8 cellular contexts compared by ENCODE assay signal in the genomic region with DNA sequence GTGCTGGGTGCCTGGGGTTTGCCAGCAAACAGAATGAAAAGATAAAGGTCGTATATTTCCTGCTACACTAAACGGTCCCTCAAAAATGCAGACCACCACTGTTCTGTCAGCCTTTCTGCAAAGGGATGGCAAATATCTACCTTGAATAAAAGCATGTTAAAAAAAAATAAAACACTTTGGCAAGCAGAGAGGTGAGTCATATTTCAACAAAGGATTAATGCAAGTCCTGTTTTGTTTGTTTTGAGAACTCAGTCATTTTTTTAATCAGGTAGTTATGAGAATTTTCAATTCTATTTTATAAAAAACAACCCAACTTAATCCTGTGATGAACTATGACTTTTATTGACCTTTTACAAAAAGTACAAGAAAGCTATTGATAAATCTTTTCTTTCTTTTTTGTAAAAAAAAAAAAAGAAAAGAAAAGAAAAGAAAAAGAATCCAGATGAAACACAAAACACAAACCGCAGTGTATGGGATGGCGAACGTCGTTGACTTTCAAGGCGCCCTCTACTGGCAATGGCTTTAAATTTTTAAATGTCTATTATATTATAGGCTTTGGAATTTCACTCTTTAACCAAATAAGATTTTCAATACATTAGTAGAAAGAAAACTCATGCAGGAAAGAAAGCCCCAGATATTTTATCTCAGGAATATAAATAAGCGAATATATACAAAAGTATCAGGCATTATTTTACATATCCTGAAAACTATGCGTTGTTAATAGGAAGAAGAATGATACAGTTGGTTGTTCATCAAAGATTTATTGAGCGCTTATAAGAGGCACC.
A peak's percentile ranks its signal among the peaks of the same experiment; 100 is the strongest.
DNase-seq lines count a peak whose midpoint lies in the region; ATAC-seq, FAIRE-seq and TF ChIP-seq lines count a peak whose summit lies in the region.

No MANE protein-coding gene starts in this region.

- H3K4me1 Mint-ChIP-seq in glutamatergic neuron (ENCODE audit: low read depth, unreplicated experiment): no peaks in the 10 kb centered on the region

- H3F3A ChIP-seq in smooth muscle cell (ENCODE audit: low read depth): no peaks in the 10 kb centered on the region

- H3K9me3 Mint-ChIP-seq in glutamatergic neuron (ENCODE audit: unreplicated experiment): no peaks in the 10 kb centered on the region

- H3K4me3 Mint-ChIP-seq in glutamatergic neuron (ENCODE audit: unreplicated experiment): no peak overlapping the region

- no peak for FAIRE-seq in GM19239 (lab: Jason Lieb, UNC)

- no peaks in the 10 kb centered on the region for H3K27me3 Mint-ChIP-seq in glutamatergic neuron (ENCODE audit: unreplicated experiment)

- peak overlapping the region; percentile 13 for H3K4me3 ChIP-seq in smooth muscle cell

- DNase-seq in A172 (ENCODE audit: low spot score) (peak; percentile 52), GM10248 (ENCODE audit: extremely low spot score) (peak; percentile 41), NCI-H2227 treated with DMSO at 0.1 percent for 48 hours (lab: John Stamatoyannopoulos, UW) (peak; percentile 71), glutamatergic neuron (peak; percentile 30), smooth muscle cell (lab: John Stamatoyannopoulos, UW; ENCODE audit: unreplicated experiment) (no peak), GM19239 (ENCODE audit: insufficient read length, low spot score) (no peak)
- peak; percentile 5 for DNase-seq in activated gamma-delta T cell treated with anti-CD3 and anti-CD28 coated beads, Interleukin-2, amount 50 U/mL, for 16 hours (ENCODE audit: low read depth)

- TF ChIP-seq CTCF in GM10248 (IDR thresholded peaks at IDR 0.05; ENCODE audit: control extremely low read depth, extremely low read depth, low read depth, missing control alignments) (peak; percentile 42), glutamatergic neuron (IDR thresholded peaks at IDR 0.05; ENCODE audit: partially characterized antibody, unreplicated experiment) (peak; percentile 74), smooth muscle cell (IDR thresholded peaks at IDR 0.05; ENCODE audit: borderline replicate concordance, insufficient read depth, poor library complexity, severe bottlenecking) (peak; percentile 68)

- ATAC-seq in HG02623 (IDR thresholded peaks at IDR 0.05; ENCODE audit: unreplicated experiment): no peak

- no peak overlapping the region for H3K27ac ChIP-seq in smooth muscle cell (ENCODE audit: low read depth)

- WGBS in smooth muscle cell (ENCODE audit: low lambda C conversion rate): 33% methylated on average over 10 of the region's 10 CpGs

- H3K9me3 ChIP-seq in smooth muscle cell (replicated peaks; ENCODE audit: low read depth): no peaks in the 10 kb centered on the region

- no peaks in the 10 kb centered on the region for H3K4me1 ChIP-seq in smooth muscle cell (ENCODE audit: low read depth)

- no peaks in the 10 kb centered on the region for H3K27me3 ChIP-seq in smooth muscle cell (ENCODE audit: low read depth)

- no peak overlapping the region for H3K27ac Mint-ChIP-seq in glutamatergic neuron (ENCODE audit: unreplicated experiment)

- POLR2A ChIA-PET in GM10248 (lab: Yijun Ruan, JAX): no interaction called here

- peak overlapping the region; percentile 41 for H3K4me2 ChIP-seq in smooth muscle cell

- no peaks in the 10 kb centered on the region for H3K36me3 ChIP-seq in smooth muscle cell (ENCODE audit: low read depth)

- CTCF ChIA-PET in GM10248 (lab: Yijun Ruan, JAX): interaction anchor here (0.6 to 4.9 kb wide), 15 partner anchors 11 to 162 kb away, joined by 3 to 29 read pairs (median 4); no protein-coding TSS in a partner anchor

- H3K9ac ChIP-seq in smooth muscle cell (ENCODE audit: low read depth): no peak overlapping the region

- H3K79me2 ChIP-seq in smooth muscle cell (ENCODE audit: low read depth): no peaks in the 10 kb centered on the region

- H4K20me1 ChIP-seq in smooth muscle cell (ENCODE audit: low read depth): no peaks in the 10 kb centered on the region

- H2AFZ ChIP-seq in smooth muscle cell (ENCODE audit: low read depth): peak overlapping the region; percentile 18

- no peaks in the 10 kb centered on the region for H3K36me3 Mint-ChIP-seq in glutamatergic neuron (ENCODE audit: unreplicated experiment)

Comparison
In these comparisons a context has a peak if more than half of its experiments do, and no peak if none do; other contexts are left out.
1. DNase-seq: peak in A172 (single experiment), GM10248 (single experiment), NCI-H2227 treated with DMSO at 0.1 percent for 48 hours (single experiment), activated gamma-delta T cell treated with anti-CD3 and anti-CD28 coated beads, Interleukin-2, amount 50 U/mL, for 16 hours (single experiment) and glutamatergic neuron (single experiment); none in smooth muscle cell (single experiment) and GM19239 (single experiment).
2. Peak in every context shown above with its lines, with median percentiles within 50 percentile points of each other: CTCF ChIP-seq.